ENCODE assay signal across 8 cellular contexts in the genomic region with DNA sequence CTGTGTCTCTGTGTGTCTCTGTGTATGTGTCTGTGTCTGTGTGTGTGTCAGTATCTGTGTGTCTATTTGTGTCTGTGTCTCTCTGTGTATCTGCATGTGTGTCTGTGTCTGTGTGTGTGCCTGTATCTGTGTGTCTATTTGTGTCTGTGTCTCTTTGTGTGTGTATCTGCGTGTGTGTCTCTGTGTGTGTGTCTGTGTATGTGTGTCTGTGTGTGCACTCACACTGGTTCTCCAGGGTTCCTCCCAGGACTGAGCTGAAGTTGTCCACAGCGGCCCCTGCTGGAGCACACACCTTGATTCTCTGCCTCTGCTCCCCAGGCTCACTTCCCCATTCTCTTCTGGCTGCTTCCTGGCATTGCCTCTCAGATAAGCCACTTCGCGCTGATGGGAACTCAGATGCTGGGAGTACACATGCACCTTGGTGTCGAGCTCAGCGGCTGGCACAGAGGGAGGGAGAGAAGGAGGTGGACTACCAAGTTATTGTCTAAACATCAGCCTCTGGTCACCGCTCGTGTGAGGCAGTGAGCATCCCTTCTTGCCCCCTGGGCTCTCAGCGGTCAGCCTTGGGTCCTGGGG.
DNase-seq lines count a peak whose midpoint lies in the region; ATAC-seq and TF ChIP-seq lines count a peak whose summit lies in the region.

No MANE protein-coding gene starts in this region.

- H3K27ac ChIP-seq in SJSA1: no peak overlapping the region

- H3K36me3 Mint-ChIP-seq in natural killer cell: no peaks in the 10 kb centered on the region

- peaks cover 15 to 20% of the 10 kb centered on the region in 2 donors for H3K27me3 Mint-ChIP-seq in natural killer cell (ENCODE audit: low read depth in 2 of 2)

- peaks cover 34% of the 10 kb centered on the region for H3K4me1 ChIP-seq in SJSA1 (replicated peaks)

- no peaks in the 10 kb centered on the region for H3K9me3 Mint-ChIP-seq in natural killer cell

- TF ChIP-seq CTCF in natural killer cell (IDR thresholded peaks at IDR 0.05): peak; percentile 14

- intact Hi-C loops in natural killer cell (cut with micrococcal nuclease): no loop called here

- no peaks in the 10 kb centered on the region for H3K27me3 ChIP-seq in SJSA1 (replicated peaks)

- H3K27ac Mint-ChIP-seq in natural killer cell: no peak overlapping the region

- H3K4me3 Mint-ChIP-seq in natural killer cell: no peak overlapping the region

- ATAC-seq in GM19397 (IDR thresholded peaks at IDR 0.05; ENCODE audit: unreplicated experiment): peak; percentile 92
- ATAC-seq in HG03432 (IDR thresholded peaks at IDR 0.05; ENCODE audit: unreplicated experiment): peak; percentile 94
- ATAC-seq in esophagus mucosa: peak; percentile 85
- peak; percentile 38 to 72 (median 59) for ATAC-seq in natural killer cell

- peak; percentile 27 for DNase-seq in EH (ENCODE audit: low read depth)
- DNase-seq in SJSA1 (ENCODE audit: low read depth in 1 of 2, low spot score in 2 of 2): peak; percentile 46 to 51
- DNase-seq in natural killer cell: no peak
- DNase-seq in LoVo (ENCODE audit: low spot score): no peak
- no peak for DNase-seq in NCI-H187 (lab: John Stamatoyannopoulos, UW)

- H3K9me3 ChIP-seq in SJSA1 (replicated peaks): no peaks in the 10 kb centered on the region

- H3K4me3 ChIP-seq in SJSA1: no peak overlapping the region

- no peaks in the 10 kb centered on the region for H3K36me3 ChIP-seq in SJSA1

- peaks cover 0 to 7% of the 10 kb centered on the region in 2 donors for H3K4me1 Mint-ChIP-seq in natural killer cell

Comparison
In these comparisons a context has a peak if more than half of its experiments do, and no peak if none do; other contexts are left out.
1. DNase-seq: peak in EH (single experiment) and SJSA1 (2 of 2); none in natural killer cell (single experiment), LoVo (single experiment) and NCI-H187 (0 of 2).
2. Peak in every context shown above with its lines, with median percentiles within 50 percentile points of each other: ATAC-seq.